9 cellular contexts compared by ENCODE assay signal in the genomic region with DNA sequence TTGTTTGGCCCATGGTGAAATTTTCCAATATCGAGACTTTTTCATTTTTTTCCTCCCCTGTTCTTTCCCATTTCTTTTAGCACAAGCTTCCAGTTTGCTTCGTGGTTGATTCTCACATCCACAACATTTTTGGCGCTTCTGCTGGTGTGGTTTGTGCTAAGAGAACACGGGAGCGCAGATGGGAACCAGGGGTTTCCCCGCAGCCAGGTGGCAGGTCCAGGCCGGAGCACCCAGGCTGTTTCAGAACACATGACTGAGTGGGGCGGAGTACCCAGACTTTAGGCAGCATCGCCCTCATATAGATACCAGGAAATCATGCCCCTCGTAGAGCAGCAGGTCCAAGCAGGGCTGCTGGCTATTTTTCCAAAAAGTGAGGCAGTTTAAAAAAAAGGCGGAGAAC. TPM values are rescaled to one million over a fixed set of nuclear protein-coding genes. Genes with fewer than 3 reads are reported as not detected.
DNase-seq lines count a peak whose midpoint lies in the region; ATAC-seq and TF ChIP-seq lines count a peak whose summit lies in the region.
"Had no signal": no experiment of that assay in that cellular context is flagged by ENCODE, and none has a peak within 500 bp of the region (broad histone marks: within the 10 kb centered on the region; RNA-seq: fewer than 3 reads in every experiment).

No MANE protein-coding gene starts in this region.

- H4K91ac ChIP-seq in mesenchymal stem cell (ENCODE audit: low read length) = peak overlapping the region; percentile 64

- H2BK15ac ChIP-seq in mesenchymal stem cell (ENCODE audit: low read depth, poor library complexity, severe bottlenecking) = no peak overlapping the region

- H2BK120ac ChIP-seq in mesenchymal stem cell (ENCODE audit: low read depth, low read length) = no peak overlapping the region

- H3K79me1 ChIP-seq in mesenchymal stem cell (replicated peaks; ENCODE audit: low read length, poor library complexity, severe bottlenecking) = no peaks in the 10 kb centered on the region

- no peak overlapping the region for H4K8ac ChIP-seq in mesenchymal stem cell (ENCODE audit: low read length)

- no peak overlapping the region for H2BK5ac ChIP-seq in mesenchymal stem cell (ENCODE audit: low read depth, low read length, poor library complexity, severe bottlenecking)

- H3K4me1 ChIP-seq in mesenchymal stem cell (ENCODE audit: control insufficient read depth, insufficient read depth, low read depth, low read length) = peaks cover 19% of the 10 kb centered on the region

- H3K4me2 ChIP-seq in mesenchymal stem cell (ENCODE audit: low read length, poor library complexity, severe bottlenecking) = no peak overlapping the region

- H3K4ac ChIP-seq in mesenchymal stem cell (ENCODE audit: low read depth in 1 of 2, low read length in 2 of 2) = peak overlapping the region in 1 of 2 experiments; percentile 68

- H3K9me3 ChIP-seq in mesenchymal stem cell (ENCODE audit: control insufficient read depth, low read length) = no peaks in the 10 kb centered on the region

- no peaks in the 10 kb centered on the region for H3K9me3 Mint-ChIP-seq in central memory CD8-positive, alpha-beta T cell
- peaks cover 6% of the 10 kb centered on the region for H3K9me3 Mint-ChIP-seq in type B pancreatic cell
- no peaks in the 10 kb centered on the region for H3K9me3 Mint-ChIP-seq in naive thymus-derived CD8-positive, alpha-beta T cell

- no peak for TF ChIP-seq CTCF in type B pancreatic cell (conservative IDR thresholded peaks at IDR 0.05)

- H3K23ac ChIP-seq in mesenchymal stem cell (ENCODE audit: low read length in 2 of 2) = peak overlapping the region in 1 of 2 experiments; percentile 17

- no peaks in the 10 kb centered on the region for H3K27me3 ChIP-seq in mesenchymal stem cell (ENCODE audit: control insufficient read depth in 1 of 2, insufficient read depth in 1 of 2, low read length in 2 of 2)

- peak overlapping the region in 1 of 2 experiments; percentile 71 for H3K14ac ChIP-seq in mesenchymal stem cell (ENCODE audit: low read length in 2 of 2)

- WGBS in mesenchymal stem cell = 74% methylated on average over 11 of the region's 11 CpGs

- peak overlapping the region in 1 of 2 experiments; percentile 68 for H3K18ac ChIP-seq in mesenchymal stem cell (ENCODE audit: low read depth in 1 of 2, low read length in 2 of 2)

- no peak overlapping the region for H3K4me3 ChIP-seq in mesenchymal stem cell (ENCODE audit: insufficient read depth in 1 of 2, low read depth in 1 of 2, low read length in 2 of 2)

- H3K36me3 ChIP-seq in mesenchymal stem cell (ENCODE audit: control insufficient read depth in 1 of 2, insufficient read depth in 2 of 2, low read depth in 1 of 2, low read length in 2 of 2) = no peaks in the 10 kb centered on the region

- H2AFZ ChIP-seq in mesenchymal stem cell (ENCODE audit: low read depth, low read length) = no peak overlapping the region

- H3K9ac ChIP-seq in mesenchymal stem cell (ENCODE audit: low read length) = peak overlapping the region; percentile 39

- peaks cover 24% of the 10 kb centered on the region for H3K4me1 Mint-ChIP-seq in central memory CD8-positive, alpha-beta T cell
- peaks cover 20% of the 10 kb centered on the region for H3K4me1 Mint-ChIP-seq in type B pancreatic cell (ENCODE audit: unreplicated experiment)
- peaks cover 5 to 15% (median 9%) of the 10 kb centered on the region in 4 donors for H3K4me1 Mint-ChIP-seq in naive thymus-derived CD8-positive, alpha-beta T cell

- no peak overlapping the region for H3K27ac ChIP-seq in mesenchymal stem cell (ENCODE audit: low read length, poor library complexity, severe bottlenecking)

- DNase-seq in NCI-H1694 (lab: John Stamatoyannopoulos, UW) (peak; percentile 27), mesenchymal stem cell (no peak), type B pancreatic cell (ENCODE audit: extremely low spot score, unreplicated experiment) (no peak), NCI-H187 treated with DMSO at 0.1 percent for 48 hours (lab: John Stamatoyannopoulos, UW) (no peak), HuH-7 (ENCODE audit: low spot score) (no peak), midbrain (lab: John Stamatoyannopoulos, UW) (no peak)
- no peak for DNase-seq in central memory CD8-positive, alpha-beta T cell (ENCODE audit: low spot score in 2 of 2)
- no peak for DNase-seq in naive thymus-derived CD8-positive, alpha-beta T cell
- DNase-seq: NK-92 treated with Interleukin-12 subunit alpha and Interleukin-12 subunit beta, amount 100 ng/mL, for 24 hours had no signal

- peaks cover 34% of the 10 kb centered on the region for H3K36me3 Mint-ChIP-seq in central memory CD8-positive, alpha-beta T cell (ENCODE audit: insufficient read depth)
- no peaks in the 10 kb centered on the region for H3K36me3 Mint-ChIP-seq in type B pancreatic cell
- peaks cover 6 to 31% (median 18%) of the 10 kb centered on the region in 3 donors for H3K36me3 Mint-ChIP-seq in naive thymus-derived CD8-positive, alpha-beta T cell

- H3K27me3 Mint-ChIP-seq in central memory CD8-positive, alpha-beta T cell = no peaks in the 10 kb centered on the region
- no peaks in the 10 kb centered on the region for H3K27me3 Mint-ChIP-seq in type B pancreatic cell
- no peaks in the 10 kb centered on the region for H3K27me3 Mint-ChIP-seq in naive thymus-derived CD8-positive, alpha-beta T cell

- H3K27ac Mint-ChIP-seq in central memory CD8-positive, alpha-beta T cell (ENCODE audit: low read depth) = peak overlapping the region; percentile 74
- H3K27ac Mint-ChIP-seq in type B pancreatic cell = peak overlapping the region; percentile 92
- peak overlapping the region in 1 of 10 donors; percentile 36 for H3K27ac Mint-ChIP-seq in naive thymus-derived CD8-positive, alpha-beta T cell

- POLR2A ChIA-PET in naive thymus-derived CD8-positive, alpha-beta T cell (lab: Charles Lee) = interaction anchor here (0.5 to 0.7 kb wide), 2 partner anchors 25 to 96 kb away, joined by 3 to 6 read pairs; no protein-coding TSS in a partner anchor

- no peak for ATAC-seq in central memory CD8-positive, alpha-beta T cell (replicated peaks; ENCODE audit: extremely low read depth, poor library complexity, severe bottlenecking)
- ATAC-seq in naive thymus-derived CD8-positive, alpha-beta T cell = no peak

- H3K4me3 Mint-ChIP-seq in central memory CD8-positive, alpha-beta T cell = no peak overlapping the region
- H3K4me3 Mint-ChIP-seq in type B pancreatic cell = peak overlapping the region; percentile 24
- no peak overlapping the region for H3K4me3 Mint-ChIP-seq in naive thymus-derived CD8-positive, alpha-beta T cell

- peak overlapping the region; percentile 31 for H2AK5ac ChIP-seq in mesenchymal stem cell (ENCODE audit: low read length, severe bottlenecking)

- peak overlapping the region in 1 of 2 experiments; percentile 79 for H2BK12ac ChIP-seq in mesenchymal stem cell (ENCODE audit: low read length in 2 of 2)

RNA-seq across cellular contexts. Expression of gene SYTL3, which starts 58.0 kb away (rescaled TPM):
- 2.1 TPM for polyA plus RNA-seq in mesenchymal stem cell (2013, experiment 1 of 2)
- polyA plus RNA-seq in mesenchymal stem cell (2013, experiment 2 of 2) = 2.3 TPM
- total RNA-seq in type B pancreatic cell (ENCODE audit: low replicate concordance) = 2.2 and 2.8 TPM in 2 replicates
- total RNA-seq in naive thymus-derived CD8-positive, alpha-beta T cell = 10 to 100 TPM; 11.1 to 13.6 TPM
- 10 to 100 TPM; 15.7 to 16.1 (median 15.8) TPM for polyA plus RNA-seq in naive thymus-derived CD8-positive, alpha-beta T cell
